ENCODE assay signal across 9 cellular contexts in genomic region chr2:202278944-202279343, GRCh38. TPM values are rescaled to one million over a fixed set of nuclear protein-coding genes. Genes with fewer than 3 reads are reported as not detected.
A peak's percentile ranks its signal among the peaks of the same experiment; 100 is the strongest.
DNase-seq lines count a peak whose midpoint lies in the region; TF ChIP-seq lines count a peak whose summit lies in the region.
"Had no signal": no experiment of that assay in that cellular context is flagged by ENCODE, and none has a peak within 500 bp of the region (broad histone marks: within the 10 kb centered on the region; RNA-seq: fewer than 3 reads in every experiment).

No MANE protein-coding gene starts in this region.

- no peak for TF ChIP-seq POLR2A in transverse colon (IDR thresholded peaks at IDR 0.05)

- peak; percentile 40 to 52 (median 48) for TF ChIP-seq CTCF in transverse colon (IDR thresholded peaks at IDR 0.05)

- DNase-seq in NCI-H1417 (lab: John Stamatoyannopoulos, UW) (peak in 2 of 3 experiments; percentile 3 to 44), NCI-H1417 treated with DMSO at 0.1 percent for 48 hours (lab: John Stamatoyannopoulos, UW) (no peak), M059J (ENCODE audit: low read depth) (peak; percentile 51), amniotic stem cell (lab: John Stamatoyannopoulos, UW) (peak; percentile 50), iPS-NIHi11 (ENCODE audit: low spot score) (peak; percentile 38), transverse colon (no peak), GM19240 (ENCODE audit: insufficient read length, low spot score) (no peak), substantia nigra (lab: John Stamatoyannopoulos, UW) (no peak)

- H3K27ac ChIP-seq in transverse colon, result peak overlapping the region in 1 of 4 donors; percentile 19
- H3K27ac ChIP-seq in substantia nigra (ENCODE audit: low read depth, low read length, poor library complexity, severe bottlenecking), result no peak overlapping the region

- no peak for TF ChIP-seq EP300 in transverse colon (IDR thresholded peaks at IDR 0.05; ENCODE audit: low read depth)

- intact Hi-C loops in transverse colon (cut with DNase I; ENCODE audit: low total_unique reads), result no loop called here

- H3K36me3 ChIP-seq in transverse colon, result peaks cover 0 to 45% (median 20%) of the 10 kb centered on the region in 4 donors

- no peaks in the 10 kb centered on the region for H3K9me3 ChIP-seq in transverse colon
- H3K9me3 ChIP-seq: BLaER1 treated with 17β-estradiol and CSF1 and Interleukin-3, amounts not matched to agents 10 nM and 100 nM had no signal

- H3K4me1 ChIP-seq in transverse colon, result peaks cover 0 to 6% (median 0%) of the 10 kb centered on the region in 4 donors

- H3K27me3 ChIP-seq in transverse colon, result no peaks in the 10 kb centered on the region
- H3K27me3 ChIP-seq: BLaER1 treated with 17β-estradiol and CSF1 and Interleukin-3, amounts not matched to agents 10 nM and 100 nM had no signal

- in situ Hi-C loops in transverse colon (cut with MboI; ENCODE audit: low pct_ligation_motif_present in 1 of 4, low pct_unique_long_range_greater_than_20kb in 1 of 4, low sequenced_read_pairs in 3 of 4), result no loop called here

- 16 to 17% methylated on average over 1 of the region's 1 CpG for WGBS in transverse colon (ENCODE audit: low coverage in 1 of 2), 2 donors

- no peak overlapping the region for H3K4me3 ChIP-seq in transverse colon
- H3K4me3 ChIP-seq: BLaER1 treated with 17β-estradiol and CSF1 and Interleukin-3, amounts not matched to agents 10 nM and 100 nM had no signal

RNA-seq across cellular contexts. Expression of gene NOP58, which starts 13.4 kb away (rescaled TPM):
- total RNA-seq in M059J (2014; rRNA removed; shearing (Covaris generic)), result 57.0 and 90.4 TPM in 2 replicates
- 10 to 100 TPM in 3 of 4 donors, 1 to 10 TPM in 1; 9.4 to 54.9 (median 26.3) TPM for total RNA-seq in transverse colon

RNA-seq across cellular contexts. Expression of gene SUMO1, which starts 40.5 kb away (rescaled TPM):
- total RNA-seq in M059J (2014; rRNA removed; shearing (Covaris generic)), result 207 and 214 TPM in 2 replicates
- 10 to 100 TPM; 15.3 to 69.1 (median 54.3) TPM for total RNA-seq in transverse colon

Comparison
In these comparisons a context has a peak if more than half of its experiments do, and no peak if none do; other contexts are left out.
1. DNase-seq: peak in NCI-H1417 (2 of 3), M059J (single experiment), amniotic stem cell (single experiment) and iPS-NIHi11 (single experiment); none in NCI-H1417 treated with DMSO at 0.1 percent for 48 hours (single experiment), transverse colon (single experiment), GM19240 (single experiment) and substantia nigra (0 of 49).